25 cellular contexts compared by ENCODE assay signal in genomic region chr2:18795881-18796280, GRCh38.
DNase-seq lines count a peak whose midpoint lies in the region; TF ChIP-seq lines count a peak whose summit lies in the region.
"Had no signal": no experiment of that assay in that cellular context is flagged by ENCODE, and none has a peak within 500 bp of the region (broad histone marks: within the 10 kb centered on the region; RNA-seq: fewer than 3 reads in every experiment).

No MANE protein-coding gene starts in this region.

- H3K27me3 ChIP-seq in GM23248 (replicated peaks; ENCODE audit: insufficient read depth) (no peaks in the 10 kb centered on the region), trophoblast cell (ENCODE audit: insufficient read depth, low read length) (no peaks in the 10 kb centered on the region)
- H3K27me3 ChIP-seq: hepatocyte, neutrophil had no signal

- DNase-seq in GM23248: peak; percentile 53
- DNase-seq in cardiac fibroblast (ENCODE audit: low read depth in 2 of 2): peak; percentile 35 to 49
- DNase-seq in fibroblast of the conjunctiva (ENCODE audit: low read depth): peak; percentile 28
- peak; percentile 53 for DNase-seq in skeletal muscle cell (ENCODE audit: low read depth)
- no peak for DNase-seq in activated CD8-positive, alpha-beta memory T cell treated with anti-CD3 and anti-CD28 coated beads for 24 hours
- DNase-seq in activated gamma-delta T cell treated with Interleukin-2 at 50 U/mL for 16 hours: no peak
- DNase-seq in stimulated activated CD4-positive, alpha-beta T cell treated with anti-CD3 and anti-CD28 coated beads, Interleukin-4, amount 100 ng/mL, for 4 hours: no peak
- no peak for DNase-seq in trophoblast cell
- DNase-seq: activated B cell treated with CpG ODN at 0.5 μM for 24 hours; activated CD4-positive, alpha-beta T cell treated with anti-CD3 and anti-CD28 coated beads, Interleukin-2, amount 50 U/mL, for 48 hours; activated naive CD4-positive, alpha-beta T cell treated with anti-CD3 and anti-CD28 coated beads, Interleukin-2, amount 50 U/mL, for 16 hours; C1 segment of cervical spinal cord; DMS53; effector memory CD4-positive, alpha-beta T cell; H9; left cardiac atrium; NCI-H1092; NCI-H1694 treated with DMSO at 0.1 percent for 48 hours; NCI-H2171 treated with DMSO at 0.1 percent for 48 hours; NCI-H510A; substantia nigra had no signal

- no peak overlapping the region for H4K91ac ChIP-seq in trophoblast cell (ENCODE audit: low read depth, low read length)

- H3K79me1 ChIP-seq in trophoblast cell (ENCODE audit: low read length): no peaks in the 10 kb centered on the region

- no peak overlapping the region for H3K4ac ChIP-seq in trophoblast cell (ENCODE audit: low read depth, low read length)

- H2AK5ac ChIP-seq in trophoblast cell (ENCODE audit: low read length): no peak overlapping the region

- H4K20me1 ChIP-seq in GM23248 (ENCODE audit: insufficient read depth): no peaks in the 10 kb centered on the region

- H3K27ac ChIP-seq in GM23248 (no peak overlapping the region), trophoblast cell (ENCODE audit: low read depth, low read length) (no peak overlapping the region)
- H3K27ac ChIP-seq: coronary artery, epithelial cell of prostate, hepatocyte, neutrophil had no signal

- H3K36me3 ChIP-seq in GM23248 (ENCODE audit: low read depth): no peaks in the 10 kb centered on the region
- H3K36me3 ChIP-seq in trophoblast cell (ENCODE audit: control insufficient read depth in 1 of 2, insufficient read depth in 2 of 2, low read length in 2 of 2): no peaks in the 10 kb centered on the region
- H3K36me3 ChIP-seq: neutrophil had no signal

- H3K4me3 ChIP-seq in GM23248: no peak overlapping the region
- no peak overlapping the region for H3K4me3 ChIP-seq in cardiac fibroblast (replicated peaks in 1 of 2; ENCODE audit: low read depth in 2 of 2, low read length in 2 of 2)
- no peak overlapping the region for H3K4me3 ChIP-seq in skeletal muscle cell (ENCODE audit: low read depth, low read length)
- H3K4me3 ChIP-seq in trophoblast cell (ENCODE audit: low read depth, low read length): no peak overlapping the region
- H3K4me3 ChIP-seq: coronary artery, hepatocyte had no signal

- no peak overlapping the region for H2AFZ ChIP-seq in GM23248
- H2AFZ ChIP-seq in trophoblast cell (ENCODE audit: insufficient read depth, low read length, poor library complexity): no peak overlapping the region
- H2AFZ ChIP-seq: hepatocyte had no signal

- H3K4me1 ChIP-seq in GM23248 (ENCODE audit: insufficient read depth) (0 out of 2 replicates have a peak, but pooled peaks cover 10% of the 10 kb centered on the region), trophoblast cell (ENCODE audit: control insufficient read depth in 1 of 2, insufficient read depth in 2 of 2, low read length in 2 of 2) (no peaks in the 10 kb centered on the region)

- no peak overlapping the region for H2BK12ac ChIP-seq in trophoblast cell (ENCODE audit: low read length)

- 0 to 19% methylated on average over 1 of the region's 1 CpG for WGBS in GM23248 (ENCODE audit: low coverage in 1 of 2, low lambda C conversion rate in 2 of 2, missing lambda C conversion rate in 2 of 2), 2 experiments
- WGBS in trophoblast cell (ENCODE audit: extremely low coverage, insufficient coverage, insufficient read length): no CpG with 5 or more reads among the region's 1 CpG

- peak overlapping the region; percentile 26 for H3K4me2 ChIP-seq in GM23248 (ENCODE audit: unreplicated experiment)
- no peak overlapping the region for H3K4me2 ChIP-seq in trophoblast cell (ENCODE audit: low read length)
- H3K4me2 ChIP-seq: hepatocyte had no signal

- H2BK120ac ChIP-seq in trophoblast cell (ENCODE audit: insufficient read depth, low read length, poor library complexity): no peak overlapping the region

- H4K8ac ChIP-seq in trophoblast cell (ENCODE audit: low read depth, low read length): no peak overlapping the region

- H3K9ac ChIP-seq in GM23248 (no peak overlapping the region), trophoblast cell (ENCODE audit: low read length) (no peak overlapping the region)

- in situ Hi-C loops in GM23248 (cut with MboI): no loop called here

- no peaks in the 10 kb centered on the region for H3K79me2 ChIP-seq in GM23248 (ENCODE audit: insufficient read depth)
- H3K79me2 ChIP-seq in trophoblast cell (ENCODE audit: control insufficient read depth, insufficient read depth, low read length, poor library complexity): no peaks in the 10 kb centered on the region
- H3K79me2 ChIP-seq: hepatocyte had no signal

- no peak for TF ChIP-seq CTCF in cardiac fibroblast (IDR thresholded peaks at IDR 0.05; ENCODE audit: low read depth, low read length)

- H2BK5ac ChIP-seq in trophoblast cell (ENCODE audit: low read depth, low read length, poor library complexity): no peak overlapping the region

- H3K9me2 ChIP-seq in GM23248 (ENCODE audit: insufficient read depth): no peaks in the 10 kb centered on the region

- H3K18ac ChIP-seq in trophoblast cell (ENCODE audit: low read length): no peak overlapping the region

- H3K14ac ChIP-seq in trophoblast cell (ENCODE audit: low read length): no peak overlapping the region

- no peak overlapping the region for H4K12ac ChIP-seq in trophoblast cell (ENCODE audit: low read depth, low read length)

- H3F3A ChIP-seq in GM23248 (ENCODE audit: insufficient read depth): 0 out of 2 replicates have a peak, but pooled peaks cover 6% of the 10 kb centered on the region

- H3K9me3 ChIP-seq in GM23248 (ENCODE audit: low read depth): no peaks in the 10 kb centered on the region
- H3K9me3 ChIP-seq in trophoblast cell (ENCODE audit: insufficient read depth, low read depth, low read length): no peaks in the 10 kb centered on the region
- H3K9me3 ChIP-seq: neutrophil had no signal

- no peak overlapping the region for H3K23ac ChIP-seq in trophoblast cell (ENCODE audit: low read length)

Comparison
In these comparisons a context has a peak if more than half of its experiments do, and no peak if none do; other contexts are left out.
1. DNase-seq: peak in GM23248 (single experiment), cardiac fibroblast (2 of 2), fibroblast of the conjunctiva (single experiment) and skeletal muscle cell (single experiment); none in activated CD8-positive, alpha-beta memory T cell treated with anti-CD3 and anti-CD28 coated beads for 24 hours (single experiment), activated gamma-delta T cell treated with Interleukin-2 at 50 U/mL for 16 hours (single experiment), stimulated activated CD4-positive, alpha-beta T cell treated with anti-CD3 and anti-CD28 coated beads, Interleukin-4, amount 100 ng/mL, for 4 hours (0 of 2) and trophoblast cell (0 of 2).